10 cellular contexts compared by ENCODE assay signal in genomic region chr7:45921381-45921698, GRCh38. TPM values are rescaled to one million over a fixed set of nuclear protein-coding genes. Genes with fewer than 3 reads are reported as not detected.
DNase-seq lines count a peak whose midpoint lies in the region; FAIRE-seq and TF ChIP-seq lines count a peak whose summit lies in the region.
"Had no signal": no experiment of that assay in that cellular context is flagged by ENCODE, and none has a peak within 500 bp of the region (broad histone marks: within the 10 kb centered on the region; RNA-seq: fewer than 3 reads in every experiment).

No MANE protein-coding gene starts in this region.

- H3K27me3 ChIP-seq in KMS-11 (ENCODE audit: insufficient read depth, low read depth) (no peaks in the 10 kb centered on the region; the same call in 1 of the 2 replicates), H1 (replicated peaks in 1 of 4; ENCODE audit: control insufficient read depth in 3 of 4, extremely low read depth in 1 of 4, insufficient read depth in 3 of 4, low read length in 3 of 4) (peaks cover 14 to 48% (median 37%) of the 10 kb centered on the region in 4 experiments)

- no peak overlapping the region for H3K14ac ChIP-seq in H1 (ENCODE audit: insufficient read length)

- H3K36me3 ChIP-seq in KMS-11 (ENCODE audit: insufficient read depth) (no peaks in the 10 kb centered on the region), H1 (ENCODE audit: control insufficient read depth in 2 of 4, insufficient read depth in 4 of 4, low read length in 3 of 4) (peaks cover 0 to 5% (median 0%) of the 10 kb centered on the region in 4 experiments; a peak in 1 of 8 replicates)
- H3K36me3 ChIP-seq: neutrophil had no signal

- H3K79me2 ChIP-seq in KMS-11 (ENCODE audit: insufficient read depth, low read depth) (no peaks in the 10 kb centered on the region), H1 (ENCODE audit: control insufficient read depth in 1 of 2, insufficient read depth in 2 of 2, low read length in 2 of 2) (no peaks in the 10 kb centered on the region)

- no peak overlapping the region for H4K8ac ChIP-seq in H1 (ENCODE audit: extremely low read depth, insufficient read depth, low read length)

- peaks cover 45% of the 10 kb centered on the region for H3K27me3 Mint-ChIP-seq in nephron (ENCODE audit: low read depth)

- H2BK15ac ChIP-seq in H1 (ENCODE audit: low read length): no peak overlapping the region

- H4K20me1 ChIP-seq in KMS-11 (ENCODE audit: insufficient read depth) (no peaks in the 10 kb centered on the region), H1 (replicated peaks in 1 of 2; ENCODE audit: control insufficient read depth in 1 of 2, insufficient read depth in 2 of 2, low read length in 2 of 2) (peaks cover 2% of the 10 kb centered on the region in 2 experiments)

- H3K9me3 Mint-ChIP-seq in nephron: no peaks in the 10 kb centered on the region

- no peak overlapping the region for H2BK20ac ChIP-seq in H1 (ENCODE audit: low read length)

- peak overlapping the region; percentile 81 to 85 (median 83) for H3K4me3 Mint-ChIP-seq in nephron

- CTCF ChIA-PET in H1 (lab: Charles Lee; ENCODE audit: partially characterized antibody): interaction anchor here (0.6 to 15.3 kb wide), 23 partner anchors 9 to 1267 kb away, joined by 3 to 242 read pairs (median 8); no protein-coding TSS in a partner anchor

- no peak overlapping the region for H3K18ac ChIP-seq in H1 (ENCODE audit: extremely low read depth, low read length)

- H2AFZ ChIP-seq in KMS-11 (ENCODE audit: low read depth): peak overlapping the region; percentile 82
- H2AFZ ChIP-seq in H1 (ENCODE audit: low read length): no peak overlapping the region; the same call in 1 of the 2 replicates

- no peak for FAIRE-seq in H1 (lab: Jason Lieb, UNC)

- DNase-seq in AG09309 (ENCODE audit: low read depth) (no peak), H1 (ENCODE audit: low read depth in 1 of 2, low spot score in 2 of 2) (peak in 1 of 2 experiments; percentile 68), mesenteric fat pad (ENCODE audit: low spot score) (no peak), GOT3 (lab: John Stamatoyannopoulos, UW) (no peak)
- DNase-seq in stimulated activated CD4-positive, alpha-beta T cell treated with anti-CD3 and anti-CD28 coated beads, Interleukin-4, amount 100 ng/mL, for 24 hours: no peak
- DNase-seq in activated CD4-positive, CD25-positive, alpha-beta regulatory T cell (lab: John Stamatoyannopoulos, UW): no peak
- DNase-seq: NCI-H526 treated with DMSO at 0.1 percent for 48 hours had no signal

- H3K9ac ChIP-seq in KMS-11: no peak overlapping the region
- no peak overlapping the region for H3K9ac ChIP-seq in H1 (replicated peaks in 1 of 4; ENCODE audit: extremely low read depth in 1 of 4, low read depth in 3 of 4, low read length in 3 of 4)

- no peaks in the 10 kb centered on the region for H3K9me3 ChIP-seq in H1 (ENCODE audit: insufficient read depth in 2 of 2, low read depth in 1 of 2, low read length in 1 of 2)
- H3K9me3 ChIP-seq: neutrophil had no signal

- H3K27ac Mint-ChIP-seq in nephron: no peak overlapping the region

- peaks cover 53% of the 10 kb centered on the region for H3K4me1 Mint-ChIP-seq in nephron

- H4K5ac ChIP-seq in H1 (ENCODE audit: insufficient read length, low read depth, low read length): no peak overlapping the region

- H2BK5ac ChIP-seq in H1 (ENCODE audit: low read depth, low read length): no peak overlapping the region; the same call in 1 of the 2 replicates

- no peak overlapping the region for H3K4ac ChIP-seq in H1 (replicated peaks; ENCODE audit: insufficient read length, low read depth, low read length)

- H2BK120ac ChIP-seq in H1 (replicated peaks; ENCODE audit: low read depth, low read length): no peak overlapping the region

- peaks cover 14% of the 10 kb centered on the region for H3K23me2 ChIP-seq in H1 (ENCODE audit: low read depth, low read length)

- TF ChIP-seq POLR2A in H1 (IDR thresholded peaks at IDR 0.05; ENCODE audit: control extremely low read depth in 1 of 2, low read depth in 2 of 2, low read length in 2 of 2): no peak

- H3K4me1 ChIP-seq in KMS-11 (ENCODE audit: low read depth, poor library complexity, severe bottlenecking): peaks cover 29% of the 10 kb centered on the region
- peaks cover 6 to 30% (median 12%) of the 10 kb centered on the region in 4 experiments; a peak in 6 of 7 replicates for H3K4me1 ChIP-seq in H1 (replicated peaks in 1 of 4; ENCODE audit: control insufficient read depth in 3 of 4, insufficient read depth in 4 of 4, low read length in 3 of 4)

- POLR2A ChIA-PET in H1 (lab: Charles Lee; ENCODE audit: partially characterized antibody): interaction anchor here (1.3 to 1.5 kb wide), 2 partner anchors 33 to 1180 kb away, joined by 4 to 5 read pairs; partner anchors contain the start of gene IGFBP1

- H3K79me1 ChIP-seq in H1 (ENCODE audit: low read depth, low read length): no peaks in the 10 kb centered on the region

- no peak overlapping the region for H2BK12ac ChIP-seq in H1 (ENCODE audit: low read depth, low read length)

- no peak overlapping the region for H4K91ac ChIP-seq in H1 (replicated peaks; ENCODE audit: insufficient read length, low read length)

- TF ChIP-seq EP300 in H1 (IDR thresholded peaks at IDR 0.05; ENCODE audit: borderline replicate concordance in 1 of 2, low read depth in 2 of 2, low read length in 2 of 2): no peak

- no peak overlapping the region for H3K56ac ChIP-seq in H1 (replicated peaks; ENCODE audit: insufficient read length, low read depth, low read length)

- no peak overlapping the region for H2AK5ac ChIP-seq in H1 (ENCODE audit: low read depth, low read length)

- H3K4me3 ChIP-seq in AG09309 (ENCODE audit: control insufficient read depth, low read depth, low read length) (peak overlapping the region; percentile 64), KMS-11 (IDR thresholded peaks at IDR 0.05; ENCODE audit: insufficient read depth, low read depth, low read length) (no peak overlapping the region), H1 (ENCODE audit: extremely low read depth in 1 of 4, insufficient read depth in 2 of 4, low read depth in 3 of 4, low read length in 4 of 4) (peak overlapping the region; percentile 33 to 67 (median 47))

- 15% methylated on average over 7 of the region's 31 CpGs; no CpG with 5 or more reads in 1 of the 2 experiments for WGBS in H1 (ENCODE audit: extremely low coverage in 1 of 2, insufficient coverage in 1 of 2, insufficient read length in 1 of 2, insufficient replicate concordance in 2 of 2, low coverage in 1 of 2, low lambda C conversion rate in 2 of 2, missing lambda C conversion rate in 1 of 2), 2 experiments

- no peak overlapping the region for H3K23ac ChIP-seq in H1 (ENCODE audit: insufficient read length)

- H3K27ac ChIP-seq in KMS-11 (no peak overlapping the region), H1 (ENCODE audit: low read depth, low read length) (no peak overlapping the region)
- H3K27ac ChIP-seq: neutrophil had no signal

- TF ChIP-seq CTCF in AG09309 (IDR thresholded peaks at IDR 0.05; ENCODE audit: control insufficient read depth, insufficient read depth, low read depth, low read length, missing control alignments): no peak
- TF ChIP-seq CTCF in KMS-11 (conservative IDR thresholded peaks at IDR 0.05; ENCODE audit: low read depth, low read length): no peak
- TF ChIP-seq CTCF in H1 (IDR thresholded peaks at IDR 0.05; ENCODE audit: control extremely low read depth in 1 of 3, insufficient read depth in 1 of 3, low read depth in 1 of 3, low read length in 3 of 3): no peak
- no peak for TF ChIP-seq CTCF in nephron (IDR thresholded peaks at IDR 0.05; ENCODE audit: unreplicated experiment in 3 of 3)

- H3K36me3 Mint-ChIP-seq in nephron (ENCODE audit: low read depth): peaks cover 6% of the 10 kb centered on the region

- H3K4me2 ChIP-seq in KMS-11: peak overlapping the region; percentile 79
- peak overlapping the region; percentile 78 to 87 for H3K4me2 ChIP-seq in H1 (ENCODE audit: insufficient read depth in 1 of 2, low read depth in 2 of 2, low read length in 2 of 2)

- no peak for TF ChIP-seq RAD21 in H1 (IDR thresholded peaks at IDR 0.05 in 1 of 2, conservative IDR thresholded peaks at IDR 0.05 in 1 of 2; ENCODE audit: low read depth in 2 of 2, low read length in 2 of 2)

TF ChIP-seq in H1, 55 proteins besides CTCF, POLR2A, EP300 and RAD21 (continues in another document):
- TF ChIP-seq MAX (IDR thresholded peaks at IDR 0.05): 0 out of 2 replicates have a peak, but pooled peaks have one; percentile 28

RNA-seq across cellular contexts. Expression of gene IGFBP3, which starts 0.3 kb away (rescaled TPM):
- 5.5 and 7.1 TPM in 2 replicates for total RNA-seq in H1 (2021; fragmentation: NEBNext Ultra II Directional; extraction: Animal tissue kit (Norgen Biotek cat#: 25700))
- polyA plus RNA-seq in H1 (2011; rRNA removed): 12.1 TPM in 2 replicates
- 11.9 TPM for polyA plus RNA-seq in H1 (2011; cell fraction: cytosol; rRNA removed)
- polyA plus RNA-seq in H1 (2011; cell fraction: nucleus; rRNA removed): 9.8 TPM
- polyA plus RNA-seq in H1 (2012, experiment 1 of 2): 8.9 to 10.8 TPM (median 9.8 TPM) in 4 replicates
- 11.2 TPM for polyA plus RNA-seq in H1 (2012, experiment 2 of 2)
- polyA plus RNA-seq in H1 (2013, experiment 1 of 2): 7.7 TPM
- polyA plus RNA-seq in H1 (2013, experiment 2 of 2): 9.2 TPM
- polyA minus RNA-seq in H1 (2011; rRNA and poly(A)+ RNA removed): 4.7 and 6.3 TPM in 2 replicates
- 10.3 TPM for polyA minus RNA-seq in H1 (2011; cell fraction: cytosol; rRNA and poly(A)+ RNA removed)
- 16.8 TPM for polyA minus RNA-seq in H1 (2011; cell fraction: nucleus; rRNA and poly(A)+ RNA removed)
- 223 TPM for total RNA-seq in mesenteric fat pad

RNA-seq across cellular contexts. Expression of gene IGFBP1, which starts 33.1 kb away (rescaled TPM):
- not detected in 2 replicates for total RNA-seq in H1 (2021; fragmentation: NEBNext Ultra II Directional; extraction: Animal tissue kit (Norgen Biotek cat#: 25700))
- polyA plus RNA-seq in H1 (2011; rRNA removed): not detected in 2 replicates
- polyA plus RNA-seq in H1 (2011; cell fraction: cytosol; rRNA removed): 0.23 TPM
- not detected for polyA plus RNA-seq in H1 (2011; cell fraction: nucleus; rRNA removed)
- polyA plus RNA-seq in H1 (2012, experiment 1 of 2): not detected in 4 replicates
- 0.26 TPM for polyA plus RNA-seq in H1 (2012, experiment 2 of 2)
- polyA plus RNA-seq in H1 (2013, experiment 1 of 2): 0.10 TPM
- polyA plus RNA-seq in H1 (2013, experiment 2 of 2): 0.04 TPM
- not detected in 2 replicates for polyA minus RNA-seq in H1 (2011; rRNA and poly(A)+ RNA removed)
- polyA minus RNA-seq in H1 (2011; cell fraction: cytosol; rRNA and poly(A)+ RNA removed): not detected
- polyA minus RNA-seq in H1 (2011; cell fraction: nucleus; rRNA and poly(A)+ RNA removed): not detected
- total RNA-seq in mesenteric fat pad: not detected

RNA-seq across cellular contexts. Expression of gene CCDC201, which starts 48.5 kb away (rescaled TPM):
- total RNA-seq in H1 (2021; fragmentation: NEBNext Ultra II Directional; extraction: Animal tissue kit (Norgen Biotek cat#: 25700)): not detected in 2 replicates
- not detected in 2 replicates for polyA plus RNA-seq in H1 (2011; rRNA removed)
- not detected for polyA plus RNA-seq in H1 (2011; cell fraction: cytosol; rRNA removed)
- not detected for polyA plus RNA-seq in H1 (2011; cell fraction: nucleus; rRNA removed)
- polyA plus RNA-seq in H1 (2012, experiment 1 of 2): not detected in 4 replicates
- polyA plus RNA-seq in H1 (2012, experiment 2 of 2): not detected
- not detected for polyA plus RNA-seq in H1 (2013, experiment 1 of 2)
- not detected for polyA plus RNA-seq in H1 (2013, experiment 2 of 2)
- not detected in 2 replicates for polyA minus RNA-seq in H1 (2011; rRNA and poly(A)+ RNA removed)
- not detected for polyA minus RNA-seq in H1 (2011; cell fraction: cytosol; rRNA and poly(A)+ RNA removed)
- polyA minus RNA-seq in H1 (2011; cell fraction: nucleus; rRNA and poly(A)+ RNA removed): not detected
- not detected for total RNA-seq in mesenteric fat pad

Comparison
In these comparisons a context has a peak if more than half of its experiments do, and no peak if none do; other contexts are left out.
1. RNA of gene IGFBP3, which starts 0.3 kb away (total RNA-seq): 223 TPM in mesenteric fat pad (single experiment); 5.5 to 7.1 TPM in H1; every median in the first group is over 10 times any median in the second.